In the genomic region with DNA sequence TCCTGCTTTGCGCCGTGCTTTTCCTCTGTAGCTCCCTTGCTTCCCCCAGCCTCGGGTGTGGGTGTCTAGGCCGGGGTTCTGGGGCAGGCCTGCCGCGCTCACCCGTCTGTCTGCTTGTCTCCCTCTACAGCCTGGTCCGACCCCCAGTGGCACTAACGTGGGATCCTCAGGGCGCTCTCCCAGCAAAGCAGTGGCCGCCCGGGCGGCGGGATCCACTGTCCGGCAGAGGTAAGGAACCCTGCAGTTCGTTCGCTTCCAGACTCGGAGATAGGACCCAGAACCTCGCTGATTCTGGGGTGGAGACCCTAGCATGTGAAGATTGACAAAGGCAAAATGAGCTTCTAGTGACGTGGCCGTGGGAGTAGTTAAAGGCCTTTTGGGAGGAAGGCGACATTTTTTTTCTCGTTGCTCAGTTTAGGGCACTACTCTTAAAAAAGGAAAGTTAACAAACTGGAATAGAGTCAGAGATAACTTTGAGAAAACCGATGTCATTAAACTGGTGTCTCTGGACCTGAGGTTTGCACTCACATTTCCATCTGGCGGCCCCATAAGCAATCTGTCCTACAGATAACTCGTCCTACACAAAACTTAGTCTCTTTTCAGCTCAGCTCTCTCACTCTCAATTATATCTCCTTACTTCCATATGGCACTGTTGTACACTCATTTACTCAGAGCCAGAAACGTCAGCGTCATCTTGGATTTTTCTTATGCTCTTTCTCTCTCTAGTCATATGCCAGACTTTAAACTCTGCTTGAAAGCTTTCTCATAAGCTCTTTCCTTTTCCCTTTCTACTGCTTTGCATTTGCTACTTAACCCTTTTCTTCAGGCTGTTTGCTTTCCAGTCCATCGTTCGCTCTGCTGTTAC, we compare ENCODE assay signal across 8 cellular contexts. TPM values are rescaled to one million over a fixed set of nuclear protein-coding genes. Genes with fewer than 3 reads are reported as not detected.
DNase-seq lines count a peak whose midpoint lies in the region; ATAC-seq and TF ChIP-seq lines count a peak whose summit lies in the region.

No MANE protein-coding gene starts in this region.

- peak overlapping the region; percentile 93 for H3K27ac ChIP-seq in VCaP

- ATAC-seq in HG02840 (IDR thresholded peaks at IDR 0.05; ENCODE audit: low FRiP score, unreplicated experiment), result peak; percentile 15
- ATAC-seq in Right ventricle myocardium superior (ENCODE audit: poor library complexity), result peak; percentile 15
- peak; percentile 58 for ATAC-seq in sciatic nerve

- DNase-seq in NCI-H1105 treated with DMSO at 0.1 percent for 48 hours (lab: John Stamatoyannopoulos, UW) (peak; percentile 15), NCI-H1105 (lab: John Stamatoyannopoulos, UW) (no peak), Right ventricle myocardium superior (no peak), sciatic nerve (ENCODE audit: low spot score) (no peak), NCI-H2081 (lab: John Stamatoyannopoulos, UW) (no peak), globus pallidus (ENCODE audit: low spot score) (no peak)

- intact Hi-C loops in Right ventricle myocardium superior (cut with DNase I) (no loop called here), sciatic nerve (cut with DNase I) (no loop called here)

- no peak for TF ChIP-seq CTCF in VCaP (conservative IDR thresholded peaks at IDR 0.05)

RNA-seq across cellular contexts. Expression of a gene that starts 0.6 kb away (rescaled TPM):
- total RNA-seq in Right ventricle myocardium superior (41.9 TPM), sciatic nerve (86.3 TPM)

RNA-seq across cellular contexts. Expression of a gene that starts 0.9 kb away (rescaled TPM):
- total RNA-seq in Right ventricle myocardium superior, result 14.4 TPM
- 19.7 TPM for total RNA-seq in sciatic nerve
